22 cellular contexts compared by ENCODE assay signal in genomic region chr16:89709166-89709565, GRCh38. TPM values are rescaled to one million over a fixed set of nuclear protein-coding genes. Genes with fewer than 3 reads are reported as not detected.
DNase-seq lines count a peak whose midpoint lies in the region; ATAC-seq, FAIRE-seq and TF ChIP-seq lines count a peak whose summit lies in the region.
"Had no signal": no experiment of that assay in that cellular context is flagged by ENCODE, and none has a peak within 500 bp of the region (broad histone marks: within the 10 kb centered on the region; RNA-seq: fewer than 3 reads in every experiment).

No MANE protein-coding gene starts in this region.

- peaks cover 0 to 5% of the 10 kb centered on the region in 2 experiments; a peak in 2 of 3 replicates for H3K36me3 ChIP-seq in HEK293 (ENCODE audit: control insufficient read depth in 2 of 2, insufficient read depth in 1 of 2, low read length in 2 of 2)
- H3K36me3 ChIP-seq: BE2C, SJCRH30 had no signal

- no peak overlapping the region for H3K27ac ChIP-seq in HEK293 (ENCODE audit: extremely low read depth, low read depth, low read length)
- H3K27ac ChIP-seq: A549, GM23248, SJCRH30 had no signal

- no peaks in the 10 kb centered on the region for H3K9me3 ChIP-seq in HEK293 (ENCODE audit: control insufficient read depth, insufficient read depth, low read depth, low read length)
- H3K9me3 ChIP-seq: A549, BE2C, SJCRH30 had no signal

- H3K27me3 Mint-ChIP-seq in WTC11 (ENCODE audit: low read depth) (peaks cover 27% of the 10 kb centered on the region), chondrocyte (ENCODE audit: low read depth) (no peaks in the 10 kb centered on the region)

- no peak for FAIRE-seq in urothelium cell line (lab: Jason Lieb, UNC)
- FAIRE-seq: A549 had no signal

- H3K27ac Mint-ChIP-seq in WTC11 = no peak overlapping the region
- H3K27ac Mint-ChIP-seq in chondrocyte (ENCODE audit: unreplicated experiment) = no peak overlapping the region

- CTCF ChIA-PET in HEK293 (lab: Yijun Ruan, JAX) (interaction anchor here (0.6 to 1.4 kb wide), 4 partner anchors 8 to 246 kb away, joined by 3 to 6 read pairs (median 4); no protein-coding TSS in a partner anchor), WTC11 (lab: Charles Lee) (interaction anchor here (0.8 to 6.2 kb wide), 5 partner anchors 9 to 216 kb away, joined by 3 to 36 read pairs (median 3); partner anchors contain the start of genes SPATA2L and VPS9D1)

- H3K4me3 Mint-ChIP-seq in WTC11 (no peak overlapping the region), chondrocyte (ENCODE audit: unreplicated experiment) (no peak overlapping the region)

- TF ChIP-seq CTCF in HEK293 (tag by site-specific recombination; IDR thresholded peaks at IDR 0.05) (no peak), WTC11 (IDR thresholded peaks at IDR 0.05) (no peak), chondrocyte (IDR thresholded peaks at IDR 0.05) (no peak)

- DNase-seq in WTC11 (ENCODE audit: low spot score) (peak; percentile 62), iPS-NIHi11 (ENCODE audit: low spot score) (peak; percentile 62), chondrocyte (ENCODE audit: low spot score) (no peak), urothelium cell line (ENCODE audit: low spot score) (no peak), NCI-H69 (lab: John Stamatoyannopoulos, UW) (no peak)
- DNase-seq: BE2C, EL, GM23248, MM.1S, NCI-H1048, NCI-H1417 treated with DMSO at 0.1 percent for 48 hours, NCI-H187 treated with DMSO at 0.1 percent for 48 hours, NCI-H2107, NCI-H446 treated with DMSO at 0.1 percent for 48 hours, NCI-H748 treated with DMSO at 0.1 percent for 48 hours, SJCRH30, T-helper 1 cell had no signal

- H3K36me3 Mint-ChIP-seq in WTC11 = peaks cover 3% of the 10 kb centered on the region
- H3K36me3 Mint-ChIP-seq in chondrocyte (ENCODE audit: low read depth) = peaks cover 1% of the 10 kb centered on the region

- H3K4me3 ChIP-seq in HEK293 (ENCODE audit: low read depth, low read length) = no peak overlapping the region
- H3K4me3 ChIP-seq: A549, GM23248, SJCRH30 had no signal

- POLR2A ChIA-PET in HEK293 (lab: Yijun Ruan, JAX) = interaction anchor here (0.6 to 1.9 kb wide), 3 partner anchors 9 to 84 kb away, joined by 3 to 5 read pairs (median 4); no protein-coding TSS in a partner anchor
- POLR2A ChIA-PET in WTC11 (lab: Charles Lee) = interaction anchor here (0.6 to 1.0 kb wide), 2 partner anchors 14 to 140 kb away, joined by 3 to 4 read pairs; no protein-coding TSS in a partner anchor

- peak; percentile 25 for ATAC-seq in WTC11
- ATAC-seq in HG03378 (IDR thresholded peaks at IDR 0.05; ENCODE audit: unreplicated experiment) = no peak
- ATAC-seq: A549, HCT116, Panc1 had no signal

- H3K4me1 ChIP-seq in HEK293 (ENCODE audit: control insufficient read depth, insufficient read depth, low read length) = no peaks in the 10 kb centered on the region; the same call in 1 of the 2 replicates
- H3K4me1 ChIP-seq: SJCRH30 had no signal

- H3K4me1 Mint-ChIP-seq in WTC11 (peaks cover 11% of the 10 kb centered on the region), chondrocyte (ENCODE audit: low read depth) (peaks cover 6% of the 10 kb centered on the region)

- H3K9me3 Mint-ChIP-seq in WTC11 = no peaks in the 10 kb centered on the region
- H3K9me3 Mint-ChIP-seq in chondrocyte (ENCODE audit: low read depth) = no peaks in the 10 kb centered on the region

TF ChIP-seq in HEK293, 187 proteins besides CTCF, POLR2A, EP300 and RAD21:
- peak; percentile 21; the same call in 1 of the 2 replicates for TF ChIP-seq ZIC2 (tag by site-specific recombination; IDR thresholded peaks at IDR 0.05)
- TF ChIP-seq ZNF341 (tag by site-specific recombination; IDR thresholded peaks at IDR 0.05; ENCODE audit: low read depth) = no peak

TF ChIP-seq in WTC11, 78 proteins besides CTCF, POLR2A, EP300 and RAD21 (continues in another document):
- TF ChIP-seq CDX4 (CRISPR knock-in tag; IDR thresholded peaks at IDR 0.05; ENCODE audit: borderline replicate concordance) (no peak), E2F4 (CRISPR knock-in tag; IDR thresholded peaks at IDR 0.05; ENCODE audit: borderline replicate concordance, low read depth) (no peak), TCF7 (CRISPR knock-in tag; IDR thresholded peaks at IDR 0.05; ENCODE audit: low read depth) (no peak), ZNF396 (CRISPR knock-in tag; IDR thresholded peaks at IDR 0.05; ENCODE audit: borderline replicate concordance) (no peak), SP1 (CRISPR knock-in tag; conservative IDR thresholded peaks at IDR 0.05) (no peak), RELA (CRISPR knock-in tag; IDR thresholded peaks at IDR 0.05; ENCODE audit: borderline replicate concordance) (no peak), ZBTB43 (CRISPR knock-in tag; IDR thresholded peaks at IDR 0.05) (no peak), MLX (CRISPR knock-in tag; IDR thresholded peaks at IDR 0.05) (no peak), ZNF671 (CRISPR knock-in tag; IDR thresholded peaks at IDR 0.05) (no peak), TEAD4 (CRISPR knock-in tag; IDR thresholded peaks at IDR 0.05) (no peak), ETV6 (CRISPR knock-in tag; IDR thresholded peaks at IDR 0.05) (no peak), IRF1 (CRISPR knock-in tag; IDR thresholded peaks at IDR 0.05) (no peak), OVOL2 (CRISPR knock-in tag; IDR thresholded peaks at IDR 0.05; ENCODE audit: borderline replicate concordance) (no peak), HMGA2 (CRISPR knock-in tag; IDR thresholded peaks at IDR 0.05) (no peak), USF2 (CRISPR knock-in tag; IDR thresholded peaks at IDR 0.05) (no peak)

RNA-seq across cellular contexts. Expression of gene SPATA2L, which starts 7.7 kb away (rescaled TPM):
- total RNA-seq in WTC11 (2021) (12.1 to 15.7 TPM (median 14.1 TPM) in 3 replicates), chondrocyte (7.0 to 10.3 TPM (median 9.3 TPM) in 3 replicates)

RNA-seq across cellular contexts. Expression of gene VPS9D1, which starts 11.5 kb away (rescaled TPM):
- total RNA-seq in WTC11 (2021) (3.8 to 5.6 TPM (median 4.2 TPM) in 3 replicates), chondrocyte (20.3 to 26.6 TPM (median 20.4 TPM) in 3 replicates)

RNA-seq across cellular contexts. Expression of gene ZNF276, which starts 12.2 kb away (rescaled TPM):
- total RNA-seq in WTC11 (2021) (13.9 to 17.2 TPM (median 16.6 TPM) in 3 replicates), chondrocyte (16.2 to 23.0 TPM (median 17.4 TPM) in 3 replicates)

RNA-seq across cellular contexts. Expression of gene CDK10, which starts 22.7 kb away (rescaled TPM):
- total RNA-seq in WTC11 (2021) = 79.8 to 102 TPM (median 81.6 TPM) in 3 replicates
- total RNA-seq in chondrocyte = 43.7 to 63.0 TPM (median 45.8 TPM) in 3 replicates

RNA-seq across cellular contexts. Expression of gene SPATA33, which starts 51.5 kb away (rescaled TPM):
- total RNA-seq in WTC11 (2021) (12.0 to 12.8 TPM (median 12.2 TPM) in 3 replicates), chondrocyte (8.8 to 12.6 TPM (median 10.3 TPM) in 3 replicates)

Comparison
In these comparisons a context has a peak if more than half of its experiments do, and no peak if none do; other contexts are left out.
1. DNase-seq: peak in WTC11 (single experiment) and iPS-NIHi11 (single experiment); none in chondrocyte (single experiment), urothelium cell line (single experiment) and NCI-H69 (single experiment).